1 cellular context compared by ENCODE assay signal in the genomic region with DNA sequence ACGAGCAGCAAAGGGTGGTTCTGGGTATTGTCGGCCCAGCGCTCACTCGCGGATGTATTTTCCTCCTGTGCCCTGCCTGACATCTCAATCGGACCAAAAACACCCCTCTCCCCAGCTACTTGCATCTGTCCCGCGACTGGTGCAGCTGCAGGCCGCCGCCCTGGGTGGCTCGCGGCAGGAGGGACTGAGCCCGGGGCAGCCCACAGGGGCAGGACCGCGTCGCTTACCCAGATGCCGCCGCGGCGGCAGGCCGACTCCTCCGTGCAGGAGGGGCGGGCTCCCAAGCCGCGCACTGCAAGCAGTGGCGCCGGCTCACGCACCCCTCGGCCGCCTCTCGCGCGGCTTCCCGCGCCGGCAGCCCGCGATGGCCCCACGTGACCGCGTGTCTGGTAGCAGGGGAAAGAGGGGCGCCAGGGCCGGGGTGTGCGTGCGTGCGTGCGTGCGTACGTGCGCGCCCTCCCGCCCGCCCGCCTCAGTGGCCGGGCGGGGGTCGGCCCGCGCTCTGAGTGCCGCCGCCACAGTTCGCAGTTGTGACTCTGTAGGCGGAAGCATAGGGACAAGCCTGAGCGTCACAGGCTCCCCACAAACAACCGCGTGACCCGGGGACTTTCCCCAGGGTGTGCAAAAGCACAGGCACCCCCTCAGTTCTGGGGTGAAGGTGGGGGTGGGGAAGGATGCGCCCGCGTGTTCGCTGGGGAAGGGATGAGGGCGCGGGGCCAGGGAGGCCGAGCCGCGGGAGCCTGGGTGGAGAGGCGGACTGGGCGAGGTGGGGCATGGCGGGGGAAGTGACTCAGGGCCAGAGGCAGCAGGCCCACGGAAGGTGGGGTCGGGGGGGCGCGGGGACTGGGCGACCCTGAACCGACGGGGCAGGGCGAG.
A peak's percentile ranks its signal among the peaks of the same experiment; 100 is the strongest.
TF ChIP-seq lines count a peak whose summit lies in the region.

A gene with protein sequence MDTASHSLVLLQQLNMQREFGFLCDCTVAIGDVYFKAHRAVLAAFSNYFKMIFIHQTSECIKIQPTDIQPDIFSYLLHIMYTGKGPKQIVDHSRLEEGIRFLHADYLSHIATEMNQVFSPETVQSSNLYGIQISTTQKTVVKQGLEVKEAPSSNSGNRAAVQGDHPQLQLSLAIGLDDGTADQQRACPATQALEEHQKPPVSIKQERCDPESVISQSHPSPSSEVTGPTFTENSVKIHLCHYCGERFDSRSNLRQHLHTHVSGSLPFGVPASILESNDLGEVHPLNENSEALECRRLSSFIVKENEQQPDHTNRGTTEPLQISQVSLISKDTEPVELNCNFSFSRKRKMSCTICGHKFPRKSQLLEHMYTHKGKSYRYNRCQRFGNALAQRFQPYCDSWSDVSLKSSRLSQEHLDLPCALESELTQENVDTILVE (minus strand): TSS at position 405 of the 876 bp plus-strand sequence. CDS start 13,305 bp downstream, outside the sequence.

TF ChIP-seq in K562, 482 proteins besides CTCF, POLR2A, EP300 and RAD21 (continued from another document and continues in another):
- TF ChIP-seq ZBTB11 (CRISPR knock-in tag; IDR thresholded peaks at IDR 0.05) = peak in 2 of 3 experiments; percentile 37 to 48; a peak in 2 of 6 replicates
- TF ChIP-seq PATZ1 (CRISPR knock-in tag; IDR thresholded peaks at IDR 0.05; ENCODE audit: borderline replicate concordance) = no peak
- TF ChIP-seq CEBPB (tag; IDR thresholded peaks at IDR 0.05) = no peak
- no peak for TF ChIP-seq ZNF592 (IDR thresholded peaks at IDR 0.05)
- TF ChIP-seq L3MBTL2 (IDR thresholded peaks at IDR 0.05) = peak; percentile 62; the same call in 1 of the 2 replicates
- TF ChIP-seq OTX1 (CRISPR knock-in tag; IDR thresholded peaks at IDR 0.05) = no peak
- no peak for TF ChIP-seq ZNF766 (CRISPR knock-in tag; conservative IDR thresholded peaks at IDR 0.05)
- no peak for TF ChIP-seq JUN (IDR thresholded peaks at IDR 0.05; ENCODE audit: borderline replicate concordance, low read depth, low read length)
- TF ChIP-seq JUN (CRISPR knock-in tag; IDR thresholded peaks at IDR 0.05; ENCODE audit: borderline replicate concordance) = no peak
- no peak for TF ChIP-seq NR0B1 (IDR thresholded peaks at IDR 0.05; ENCODE audit: partially characterized antibody)
- TF ChIP-seq CCNT2 (IDR thresholded peaks at IDR 0.05; ENCODE audit: borderline replicate concordance, extremely low read depth, insufficient read length, low read depth, low read length) = peak; percentile 63
- no peak for TF ChIP-seq GABPB2 (CRISPR knock-in tag; conservative IDR thresholded peaks at IDR 0.05)
- TF ChIP-seq RCOR1 (IDR thresholded peaks at IDR 0.05; ENCODE audit: borderline replicate concordance in 1 of 2, low read depth in 2 of 2, low read length in 2 of 2) = no peak
- no peak for TF ChIP-seq MYBL2 (IDR thresholded peaks at IDR 0.05; ENCODE audit: low read depth)
- TF ChIP-seq MYBL2 (CRISPR knock-in tag; IDR thresholded peaks at IDR 0.05; ENCODE audit: borderline replicate concordance) = no peak
- TF ChIP-seq CBFB (CRISPR knock-in tag; IDR thresholded peaks at IDR 0.05) = no peak
- TF ChIP-seq ZFPM2 (CRISPR knock-in tag; IDR thresholded peaks at IDR 0.05) = no peak
- TF ChIP-seq ZBTB7A (IDR thresholded peaks at IDR 0.05; ENCODE audit: borderline replicate concordance, control insufficient read depth, low read depth, low read length) = 0 out of 2 replicates have a peak, but pooled peaks have one; percentile 36
- TF ChIP-seq U2AF1 (optimal IDR thresholded peaks at IDR 0.05; ENCODE audit: low read depth, low read length) = no peak
- no peak for TF ChIP-seq POLR2AphosphoS2 (IDR thresholded peaks at IDR 0.05; ENCODE audit: low read length)
- TF ChIP-seq ZNF431 (CRISPR knock-in tag; IDR thresholded peaks at IDR 0.05) = no peak
- TF ChIP-seq BRD9 (IDR thresholded peaks at IDR 0.05; ENCODE audit: low read depth, partially characterized antibody) = no peak
- TF ChIP-seq KHSRP (IDR thresholded peaks at IDR 0.05) = no peak
- 0 out of 2 replicates have a peak, but pooled peaks have one; percentile 38 for TF ChIP-seq ELF1 (tag; IDR thresholded peaks at IDR 0.05)
- 0 out of 2 replicates have a peak, but pooled peaks have one; percentile 17 for TF ChIP-seq ERF (CRISPR knock-in tag; IDR thresholded peaks at IDR 0.05)
- TF ChIP-seq SMARCA4 (IDR thresholded peaks at IDR 0.05) = no peak
- TF ChIP-seq DNMT1 (IDR thresholded peaks at IDR 0.05) = no peak
- no peak for TF ChIP-seq NCOA6 (IDR thresholded peaks at IDR 0.05)
- no peak for TF ChIP-seq POU5F1 (IDR thresholded peaks at IDR 0.05; ENCODE audit: borderline replicate concordance, low read depth, low read length, partially characterized antibody)
- TF ChIP-seq ZNF699 (CRISPR knock-in tag; IDR thresholded peaks at IDR 0.05; ENCODE audit: insufficient replicate concordance) = no peak
- 0 out of 2 replicates have a peak, but pooled peaks have one; percentile 22 for TF ChIP-seq ZNF311 (CRISPR knock-in tag; IDR thresholded peaks at IDR 0.05)
- TF ChIP-seq, protein P1, sequence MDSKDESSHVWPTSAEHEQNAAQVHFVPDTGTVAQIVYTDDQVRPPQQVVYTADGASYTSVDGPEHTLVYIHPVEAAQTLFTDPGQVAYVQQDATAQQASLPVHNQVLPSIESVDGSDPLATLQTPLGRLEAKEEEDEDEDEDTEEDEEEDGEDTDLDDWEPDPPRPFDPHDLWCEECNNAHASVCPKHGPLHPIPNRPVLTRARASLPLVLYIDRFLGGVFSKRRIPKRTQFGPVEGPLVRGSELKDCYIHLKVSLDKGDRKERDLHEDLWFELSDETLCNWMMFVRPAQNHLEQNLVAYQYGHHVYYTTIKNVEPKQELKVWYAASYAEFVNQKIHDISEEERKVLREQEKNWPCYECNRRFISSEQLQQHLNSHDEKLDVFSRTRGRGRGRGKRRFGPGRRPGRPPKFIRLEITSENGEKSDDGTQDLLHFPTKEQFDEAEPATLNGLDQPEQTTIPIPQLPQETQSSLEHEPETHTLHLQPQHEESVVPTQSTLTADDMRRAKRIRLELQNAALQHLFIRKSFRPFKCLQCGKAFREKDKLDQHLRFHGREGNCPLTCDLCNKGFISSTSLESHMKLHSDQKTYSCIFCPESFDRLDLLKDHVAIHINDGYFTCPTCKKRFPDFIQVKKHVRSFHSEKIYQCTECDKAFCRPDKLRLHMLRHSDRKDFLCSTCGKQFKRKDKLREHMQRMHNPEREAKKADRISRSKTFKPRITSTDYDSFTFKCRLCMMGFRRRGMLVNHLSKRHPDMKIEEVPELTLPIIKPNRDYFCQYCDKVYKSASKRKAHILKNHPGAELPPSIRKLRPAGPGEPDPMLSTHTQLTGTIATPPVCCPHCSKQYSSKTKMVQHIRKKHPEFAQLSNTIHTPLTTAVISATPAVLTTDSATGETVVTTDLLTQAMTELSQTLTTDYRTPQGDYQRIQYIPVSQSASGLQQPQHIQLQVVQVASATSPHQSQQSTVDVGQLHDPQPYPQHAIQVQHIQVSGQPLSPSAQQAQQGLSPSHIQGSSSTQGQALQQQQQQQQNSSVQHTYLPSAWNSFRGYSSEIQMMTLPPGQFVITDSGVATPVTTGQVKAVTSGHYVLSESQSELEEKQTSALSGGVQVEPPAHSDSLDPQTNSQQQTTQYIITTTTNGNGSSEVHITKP (IDR thresholded peaks at IDR 0.05; ENCODE audit: partially characterized antibody) = peak; percentile 47
- TF ChIP-seq NCOA1 (IDR thresholded peaks at IDR 0.05; ENCODE audit: low read depth) = no peak
- TF ChIP-seq NFYB (IDR thresholded peaks at IDR 0.05; ENCODE audit: extremely low read depth, insufficient read length) = no peak
- no peak for TF ChIP-seq NFXL1 (CRISPR knock-in tag; IDR thresholded peaks at IDR 0.05)
- TF ChIP-seq HDAC8 (tag; IDR thresholded peaks at IDR 0.05) = no peak
- peak; percentile 64; the same call in 1 of the 2 replicates for TF ChIP-seq ZNF511 (CRISPR knock-in tag; IDR thresholded peaks at IDR 0.05)
- no peak for TF ChIP-seq E2F1 (CRISPR knock-in tag; IDR thresholded peaks at IDR 0.05)
- no peak for TF ChIP-seq PHF20 (IDR thresholded peaks at IDR 0.05; ENCODE audit: partially characterized antibody)
- no peak for TF ChIP-seq HDAC3 (IDR thresholded peaks at IDR 0.05; ENCODE audit: borderline replicate concordance, partially characterized antibody)
